ENCODE assay signal across 19 cellular contexts in genomic region chr10:99345350-99345749, GRCh38. TPM values are rescaled to one million over a fixed set of nuclear protein-coding genes. Genes with fewer than 3 reads are reported as not detected.
A peak's percentile ranks its signal among the peaks of the same experiment; 100 is the strongest.
DNase-seq lines count a peak whose midpoint lies in the region; ATAC-seq and TF ChIP-seq lines count a peak whose summit lies in the region.
"Had no signal": no experiment of that assay in that cellular context is flagged by ENCODE, and none has a peak within 500 bp of the region (broad histone marks: within the 10 kb centered on the region; RNA-seq: fewer than 3 reads in every experiment).

No MANE protein-coding gene starts in this region.

- peak; percentile 74 for DNase-seq in AG20443 (ENCODE audit: low spot score)
- peak; percentile 88 for DNase-seq in HCEC 1CT
- peak; percentile 97 for DNase-seq in RPMI7951 (ENCODE audit: low read depth)
- DNase-seq in kidney glomerular epithelial cell (lab: John Stamatoyannopoulos, UW), result peak; percentile 42
- DNase-seq in G401 (ENCODE audit: low spot score), result no peak
- no peak for DNase-seq in CD4-positive, alpha-beta T cell
- no peak for DNase-seq in SHP77 (lab: John Stamatoyannopoulos, UW)
- DNase-seq: activated T-cell treated with anti-CD3 and anti-CD28 coated beads for 4 hours; cerebellar nuclear complex; NCI-H2029 treated with DMSO at 0.1 percent for 48 hours; NCI-H526 treated with DMSO at 0.1 percent for 48 hours; ovary; stimulated activated naive CD8-positive, alpha-beta T cell treated with anti-CD3 and anti-CD28 coated beads, Interleukin-15, Interleukin-2, amounts not matched to agents 100 U/mL and 50 U/mL, for 24 hours; T-helper 2 cell had no signal

- H3K4me3 Mint-ChIP-seq in CD4-positive, alpha-beta T cell, result no peak overlapping the region
- H3K4me3 Mint-ChIP-seq: activated naive CD8-positive, alpha-beta T cell had no signal

- CTCF ChIA-PET in CD4-positive, alpha-beta T cell (lab: Charles Lee), result no interaction called here

- no peak for ATAC-seq in CD4-positive, alpha-beta T cell (ENCODE audit: poor library complexity)
- no peak for ATAC-seq in HG03457 (IDR thresholded peaks at IDR 0.05; ENCODE audit: unreplicated experiment)
- ATAC-seq: stimulated activated naive CD8-positive, alpha-beta T cell treated with anti-CD3 and anti-CD28 coated beads, Interleukin-15, Interleukin-2, amounts not matched to agents 100 U/mL and 50 U/mL, for 24 hours had no signal

- no peaks in the 10 kb centered on the region for H3K4me1 Mint-ChIP-seq in CD4-positive, alpha-beta T cell (ENCODE audit: low read depth)

- POLR2A ChIA-PET in CD4-positive, alpha-beta T cell (lab: Charles Lee), result no interaction called here

- no peak overlapping the region for H3K27ac ChIP-seq in CD4-positive, alpha-beta T cell (ENCODE audit: low read depth, low read length)
- H3K27ac ChIP-seq: BLaER1 treated with 17β-estradiol and CSF1 and Interleukin-3, amounts not matched to agents 10 nM and 100 nM; HL-60; ovary; RWPE1 had no signal

- peaks cover 4% of the 10 kb centered on the region for H3K27me3 ChIP-seq in CD4-positive, alpha-beta T cell (ENCODE audit: control insufficient read depth, insufficient read depth, low read length)
- H3K27me3 ChIP-seq: BLaER1 treated with 17β-estradiol and CSF1 and Interleukin-3, amounts not matched to agents 10 nM and 100 nM; ovary had no signal

- H3K36me3 Mint-ChIP-seq in CD4-positive, alpha-beta T cell (ENCODE audit: low read depth), result no peaks in the 10 kb centered on the region
- H3K36me3 Mint-ChIP-seq: activated naive CD8-positive, alpha-beta T cell had no signal

- H3K27me3 Mint-ChIP-seq in CD4-positive, alpha-beta T cell, result peaks cover 24% of the 10 kb centered on the region
- H3K27me3 Mint-ChIP-seq: activated naive CD8-positive, alpha-beta T cell had no signal

- TF ChIP-seq CTCF in CD4-positive, alpha-beta T cell (IDR thresholded peaks at IDR 0.05), result no peak

- H3K27ac Mint-ChIP-seq in CD4-positive, alpha-beta T cell, result no peak overlapping the region
- H3K27ac Mint-ChIP-seq: activated naive CD8-positive, alpha-beta T cell had no signal

- H3K9me3 Mint-ChIP-seq in CD4-positive, alpha-beta T cell, result no peaks in the 10 kb centered on the region

- in situ Hi-C loops in G401 (cut with HindIII; ENCODE audit: low sequenced_read_pairs), result no loop called here

- H3K9me3 ChIP-seq in CD4-positive, alpha-beta T cell (ENCODE audit: control insufficient read depth, low read length), result no peaks in the 10 kb centered on the region
- H3K9me3 ChIP-seq: BLaER1 treated with 17β-estradiol and CSF1 and Interleukin-3, amounts not matched to agents 10 nM and 100 nM; ovary had no signal

- intact Hi-C loops in CD4-positive, alpha-beta T cell (cut with DNase I, micrococcal nuclease), result no loop called here

RNA-seq across cellular contexts. Expression of gene CNNM1, which starts 16.2 kb away (rescaled TPM):
- total RNA-seq in RPMI7951 (2014; rRNA removed; shearing (Covaris generic)), result 1.4 and 2.2 TPM in 2 replicates
- 0.37 and 0.81 TPM in 2 replicates for total RNA-seq in G401 (2014; rRNA removed; shearing (Covaris generic))
- total RNA-seq in CD4-positive, alpha-beta T cell, result under 1 TPM; 0.16 to 0.17 TPM

Comparison
In these comparisons a context has a peak if more than half of its experiments do, and no peak if none do; other contexts are left out.
1. DNase-seq: peak in AG20443 (single experiment), HCEC 1CT (single experiment), RPMI7951 (single experiment) and kidney glomerular epithelial cell (single experiment); none in G401 (single experiment), CD4-positive, alpha-beta T cell (0 of 10) and SHP77 (0 of 2).